In the genomic region with DNA sequence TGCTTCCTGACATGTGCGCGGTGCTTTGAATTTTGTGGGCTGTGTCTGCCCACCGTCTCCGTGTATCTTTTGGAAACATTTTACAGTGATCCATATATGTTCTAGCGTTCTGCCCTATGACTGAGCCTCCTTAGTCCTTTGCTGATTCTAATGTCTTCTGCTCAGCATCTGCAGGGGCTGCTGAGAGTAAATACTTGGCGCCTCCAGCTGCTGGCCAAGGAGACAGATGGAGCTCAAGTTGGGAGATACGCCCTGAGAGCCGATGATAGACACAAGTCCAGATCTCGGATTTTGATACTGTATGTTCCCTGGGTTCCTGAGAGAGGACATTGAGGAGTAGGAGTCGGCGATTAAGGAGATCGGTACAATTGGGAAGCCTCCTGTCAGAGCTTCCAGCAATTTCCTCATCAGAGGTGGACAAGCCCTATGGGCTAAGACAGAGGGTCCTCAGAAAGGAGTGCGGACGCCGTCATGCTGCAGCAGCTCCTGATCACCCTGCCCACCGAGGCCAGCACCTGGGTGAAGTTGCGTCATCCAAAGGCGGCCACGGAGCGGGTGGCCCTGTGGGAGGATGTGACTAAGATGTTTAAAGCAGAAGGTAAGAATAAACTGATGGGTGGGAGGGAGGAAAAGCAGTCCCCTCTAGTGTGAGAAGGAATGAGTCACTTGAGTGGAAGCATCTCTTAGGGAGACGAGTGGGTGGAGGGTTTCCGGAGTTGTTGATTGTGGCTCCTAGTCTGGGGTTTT, we compare ENCODE assay signal across 8 cellular contexts. TPM values are rescaled to one million over a fixed set of nuclear protein-coding genes. Genes with fewer than 3 reads are reported as not detected.
DNase-seq lines count a peak whose midpoint lies in the region; ATAC-seq and TF ChIP-seq lines count a peak whose summit lies in the region.

No MANE protein-coding gene starts in this region.

- H3K4me3 Mint-ChIP-seq in activated CD4-positive, alpha-beta T cell treated with anti-CD3 and anti-CD28 coated beads for 36 hours, result peak overlapping the region; percentile 71

- TF ChIP-seq CTCF in choroid plexus epithelial cell (conservative IDR thresholded peaks at IDR 0.05; ENCODE audit: low read depth, low read length), result no peak
- TF ChIP-seq CTCF in right lobe of liver (IDR thresholded peaks at IDR 0.05), result no peak

- 11% methylated on average over 21 of the region's 22 CpGs for WGBS in right lobe of liver (ENCODE audit: insufficient coverage, low coverage, low lambda C conversion rate, missing lambda C conversion rate)

- intact Hi-C loops in activated CD4-positive, alpha-beta T cell treated with anti-CD3 and anti-CD28 coated beads for 36 hours (cut with DNase I, micrococcal nuclease), result loop anchor here (1.0 to 2.0 kb wide), 12 partner anchors 26 to 529 kb away; a partner anchor contains a TSS
- intact Hi-C loops in right lobe of liver (cut with DNase I), result no loop called here

- H3K4me1 ChIP-seq in right lobe of liver, result peaks cover 0 to 11% (median 2%) of the 10 kb centered on the region in 4 donors

- no peak for TF ChIP-seq POLR2A in right lobe of liver (IDR thresholded peaks at IDR 0.05)

- H3K4me1 Mint-ChIP-seq in activated CD4-positive, alpha-beta T cell treated with anti-CD3 and anti-CD28 coated beads for 36 hours, result peaks cover 32% of the 10 kb centered on the region

- peak overlapping the region; percentile 69 for H3K4me3 ChIP-seq in choroid plexus epithelial cell (ENCODE audit: low read depth, low read length)
- H3K4me3 ChIP-seq in right lobe of liver, result peak overlapping the region; percentile 58 to 94 (median 81)

- DNase-seq in DMS79 (lab: John Stamatoyannopoulos, UW), result peak; percentile 54
- peak; percentile 37 for DNase-seq in M059J (ENCODE audit: low read depth)
- peak; percentile 92 for DNase-seq in activated CD4-positive, alpha-beta T cell treated with anti-CD3 and anti-CD28 coated beads for 36 hours
- DNase-seq in choroid plexus epithelial cell (ENCODE audit: low read depth), result peak; percentile 71
- DNase-seq in right lobe of liver, result peak in 2 of 3 donors; percentile 25 to 62
- peak; percentile 68 to 73 for DNase-seq in stimulated activated CD4-positive, alpha-beta T cell treated with anti-CD3 and anti-CD28 coated beads, Interleukin-4, amount 100 ng/mL, for 48 hours (ENCODE audit: low read depth in 2 of 2)
- DNase-seq in HT-29 (ENCODE audit: low spot score), result no peak

- H3K9me3 ChIP-seq in right lobe of liver, result peaks cover 0 to 3% (median under 1%) of the 10 kb centered on the region in 4 donors

- H3K36me3 Mint-ChIP-seq in activated CD4-positive, alpha-beta T cell treated with anti-CD3 and anti-CD28 coated beads for 36 hours (ENCODE audit: low read depth), result peaks cover 60% of the 10 kb centered on the region

- H3K27ac ChIP-seq in right lobe of liver, result peak overlapping the region; percentile 16 to 76 (median 38)

- H3K27ac Mint-ChIP-seq in activated CD4-positive, alpha-beta T cell treated with anti-CD3 and anti-CD28 coated beads for 36 hours, result peak overlapping the region; percentile 87

- H3K36me3 ChIP-seq in right lobe of liver, result no peaks in the 10 kb centered on the region

- POLR2A ChIA-PET in activated CD4-positive, alpha-beta T cell treated with anti-CD3 and anti-CD28 coated beads for 36 hours (lab: Charles Lee), result interaction anchor here (0.6 to 1.0 kb wide), 6 partner anchors 58 to 1125 kb away, joined by 3 to 7 read pairs (median 4); no protein-coding TSS in a partner anchor

- CTCF ChIA-PET in activated CD4-positive, alpha-beta T cell treated with anti-CD3 and anti-CD28 coated beads for 36 hours (lab: Charles Lee), result interaction anchor here (0.6 to 1.9 kb wide), 9 partner anchors 11 to 240 kb away, joined by 3 to 8 read pairs (median 3); no protein-coding TSS in a partner anchor

- peaks cover 26% of the 10 kb centered on the region for H3K9me3 Mint-ChIP-seq in activated CD4-positive, alpha-beta T cell treated with anti-CD3 and anti-CD28 coated beads for 36 hours (ENCODE audit: low read depth)

- peak; percentile 59 for ATAC-seq in GM21717 (IDR thresholded peaks at IDR 0.05; ENCODE audit: unreplicated experiment)
- ATAC-seq in activated CD4-positive, alpha-beta T cell treated with anti-CD3 and anti-CD28 coated beads for 36 hours, result peak; percentile 77
- peak in 3 of 4 donors; percentile 13 to 33 (median 31) for ATAC-seq in right lobe of liver

- H3K27me3 ChIP-seq in right lobe of liver, result no peaks in the 10 kb centered on the region

- no peaks in the 10 kb centered on the region for H3K27me3 Mint-ChIP-seq in activated CD4-positive, alpha-beta T cell treated with anti-CD3 and anti-CD28 coated beads for 36 hours

RNA-seq across cellular contexts. Expression of a gene that starts 0.4 kb away (rescaled TPM):
- 2.2 and 2.5 TPM in 2 replicates for total RNA-seq in M059J (2014; rRNA removed; shearing (Covaris generic))
- total RNA-seq in activated CD4-positive, alpha-beta T cell treated with anti-CD3 and anti-CD28 coated beads for 36 hours, result 1 to 10 TPM; 4.6 to 5.3 TPM
- 1 to 10 TPM in 3 of 6 experiments, under 1 TPM in 3; 0.14 to 1.5 (median 0.87) TPM for total RNA-seq in right lobe of liver
- 0.57 and 1.3 TPM in 2 replicates for total RNA-seq in HT-29 (2014; rRNA removed; shearing (Covaris generic))

RNA-seq across cellular contexts. Expression of a gene that starts 26.4 kb away (rescaled TPM):
- total RNA-seq in M059J (2014; rRNA removed; shearing (Covaris generic)), result 3.6 and 4.4 TPM in 2 replicates
- 1 to 10 TPM; 4.6 to 5.4 TPM for total RNA-seq in activated CD4-positive, alpha-beta T cell treated with anti-CD3 and anti-CD28 coated beads for 36 hours
- 1 to 10 TPM in 5 of 6 experiments, under 1 TPM in 1; 0.88 to 2.2 (median 1.5) TPM for total RNA-seq in right lobe of liver
- 0.20 and 0.37 TPM in 2 replicates for total RNA-seq in HT-29 (2014; rRNA removed; shearing (Covaris generic))

RNA-seq across cellular contexts. Expression of a gene that starts 57.9 kb away (rescaled TPM):
- 13.8 and 15.9 TPM in 2 replicates for total RNA-seq in M059J (2014; rRNA removed; shearing (Covaris generic))
- 10 to 100 TPM in 1 of 2 experiments, 1 to 10 TPM in 1; 9.5 to 11.9 TPM for total RNA-seq in activated CD4-positive, alpha-beta T cell treated with anti-CD3 and anti-CD28 coated beads for 36 hours
- 1 to 10 TPM; 2.5 to 7.7 (median 3.9) TPM for total RNA-seq in right lobe of liver
- total RNA-seq in HT-29 (2014; rRNA removed; shearing (Covaris generic)), result 7.7 and 8.7 TPM in 2 replicates

Comparison
In these comparisons a context has a peak if more than half of its experiments do, and no peak if none do; other contexts are left out.
1. intact Hi-C loops: an anchor here in activated CD4-positive, alpha-beta T cell treated with anti-CD3 and anti-CD28 coated beads for 36 hours (1.0 to 2.0 kb wide); none called in right lobe of liver.